ENCODE assay signal across 8 cellular contexts in the genomic region with DNA sequence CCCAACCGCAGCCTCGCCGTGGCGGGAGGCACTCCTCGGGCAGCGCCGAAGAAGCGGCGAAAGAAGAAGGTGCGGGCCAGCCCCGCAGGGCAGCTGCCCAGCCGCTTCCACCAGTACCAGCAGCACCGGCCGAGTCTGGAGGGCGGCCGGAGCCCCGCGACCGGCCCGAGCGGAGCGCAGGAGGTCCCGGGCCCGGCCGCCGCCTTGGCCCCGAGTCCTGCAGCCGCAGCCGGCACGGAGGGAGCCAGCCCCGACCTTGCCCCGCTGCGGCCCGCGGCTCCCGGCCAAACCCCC. TPM values are rescaled to one million over a fixed set of nuclear protein-coding genes. Genes with fewer than 3 reads are reported as not detected.
DNase-seq lines count a peak whose midpoint lies in the region; ATAC-seq, FAIRE-seq and TF ChIP-seq lines count a peak whose summit lies in the region.

No MANE protein-coding gene starts in this region.

- peak overlapping the region; percentile 99 for H3K27ac Mint-ChIP-seq in activated CD8-positive, alpha-beta memory T cell treated with anti-CD3 and anti-CD28 coated beads, Interleukin-2, amount 10 ng/mL, durations not matched to agents 7 days and 5 days
- H3K27ac Mint-ChIP-seq in astrocyte (ENCODE audit: unreplicated experiment) (peak overlapping the region; percentile 98), type B pancreatic cell (peak overlapping the region; percentile 90)

- intact Hi-C loops in HepG2 (cut with micrococcal nuclease; ENCODE audit: unreplicated experiment), result loop anchor here (2.0 to 5.0 kb wide), 2 partner anchors 46 to 66 kb away; partner anchors contain the start of gene PM20D2

- H3K9ac ChIP-seq in astrocyte (ENCODE audit: low read length), result peak overlapping the region; percentile 100
- H3K9ac ChIP-seq in HepG2 (ENCODE audit: insufficient read depth, low read depth, low read length), result peak overlapping the region; percentile 98

- CTCF ChIA-PET in activated CD8-positive, alpha-beta memory T cell treated with anti-CD3 and anti-CD28 coated beads, Interleukin-2, amount 10 ng/mL, durations not matched to agents 7 days and 5 days (lab: Charles Lee), result interaction anchor here (1.1 to 2.1 kb wide), 2 partner anchors 36 to 65 kb away, joined by 3 to 8 read pairs; partner anchors contain the start of gene PM20D2
- CTCF ChIA-PET in HepG2 (lab: Yijun Ruan, JAX; ENCODE audit: low intra/inter-chr PET ratio, low total read pairs), result no interaction called here

- BruUV-seq in HepG2 (replicated peaks; lab: Mats Ljungman, UMichigan), result no TSS peak

- no peak for DNase-seq in activated CD8-positive, alpha-beta memory T cell treated with anti-CD3 and anti-CD28 coated beads, Interleukin-2, amount 10 ng/mL, durations not matched to agents 7 days and 5 days
- DNase-seq in activated CD8-positive, alpha-beta memory T cell treated with anti-CD3 and anti-CD28 coated beads, Interleukin-2, amount 50 U/mL, for 4 hours, result no peak
- DNase-seq in astrocyte (ENCODE audit: low read depth) (no peak), HepG2 (ENCODE audit: low spot score) (no peak), type B pancreatic cell (ENCODE audit: extremely low spot score, unreplicated experiment) (no peak), dermis blood vessel endothelial cell (no peak), erythroblast (lab: John Stamatoyannopoulos, UW) (no peak)

- no peak for FAIRE-seq in astrocyte (lab: Jason Lieb, UNC)
- FAIRE-seq in HepG2 (lab: Jason Lieb, UNC), result no peak

- peak overlapping the region; percentile 95 for H3K4me2 ChIP-seq in astrocyte (ENCODE audit: low read length)
- H3K4me2 ChIP-seq in HepG2 (ENCODE audit: low read depth, low read length), result peak overlapping the region; percentile 54

- 2% methylated on average over 9 of the region's 36 CpGs for WGBS in HepG2 (ENCODE audit: low lambda C conversion rate)

- H3K4me3 ChIP-seq in astrocyte (ENCODE audit: insufficient read depth, low read depth, low read length) (peak overlapping the region; percentile 85), HepG2 (replicated peaks in 1 of 3; ENCODE audit: insufficient read depth in 1 of 3, low read depth in 2 of 3, low read length in 3 of 3) (peak overlapping the region; percentile 89 to 97 (median 95))

- POLR2A ChIA-PET in HepG2 (lab: Yijun Ruan, JAX), result interaction anchor here (1.0 to 6.8 kb wide), 16 partner anchors 9 to 118 kb away, joined by 3 to 117 read pairs (median 8); partner anchors contain the start of genes PM20D2 and RNGTT

- no peaks in the 10 kb centered on the region for H3K9me3 Mint-ChIP-seq in activated CD8-positive, alpha-beta memory T cell treated with anti-CD3 and anti-CD28 coated beads, Interleukin-2, amount 10 ng/mL, durations not matched to agents 7 days and 5 days (ENCODE audit: low read depth)
- H3K9me3 Mint-ChIP-seq in astrocyte (ENCODE audit: unreplicated experiment) (no peaks in the 10 kb centered on the region), type B pancreatic cell (no peaks in the 10 kb centered on the region)

- in situ Hi-C loops in HepG2 (cut with HindIII; ENCODE audit: extremely low pct_ligation_motif_present, low pct_unique_long_range_greater_than_20kb), result loop anchor here (10.0 kb wide), 1 partner anchor 96 kb away; no protein-coding TSS in a partner anchor

- TF ChIP-seq EP300 in HepG2 (IDR thresholded peaks at IDR 0.05; ENCODE audit: low read depth in 2 of 2, low read length in 2 of 2), result no peak
- no peak for TF ChIP-seq EP300 in HepG2 (CRISPR knock-in tag; IDR thresholded peaks at IDR 0.05; ENCODE audit: borderline replicate concordance)

- H4K20me1 ChIP-seq in astrocyte (ENCODE audit: insufficient read depth, low read length) (peaks cover 44% of the 10 kb centered on the region), HepG2 (ENCODE audit: insufficient read depth, low read length) (peaks cover 36% of the 10 kb centered on the region)

- H3K27me3 ChIP-seq in astrocyte (ENCODE audit: insufficient read depth, low read length), result no peaks in the 10 kb centered on the region
- no peaks in the 10 kb centered on the region; a peak in 1 of 5 replicates for H3K27me3 ChIP-seq in HepG2 (ENCODE audit: control insufficient read depth in 1 of 2, insufficient read depth in 2 of 2, low read length in 2 of 2)

- peak overlapping the region; percentile 91 for H3K4me3 Mint-ChIP-seq in activated CD8-positive, alpha-beta memory T cell treated with anti-CD3 and anti-CD28 coated beads, Interleukin-2, amount 10 ng/mL, durations not matched to agents 7 days and 5 days
- H3K4me3 Mint-ChIP-seq in astrocyte (ENCODE audit: unreplicated experiment) (peak overlapping the region; percentile 93), type B pancreatic cell (peak overlapping the region; percentile 95)

- no peaks in the 10 kb centered on the region for H3K27me3 Mint-ChIP-seq in activated CD8-positive, alpha-beta memory T cell treated with anti-CD3 and anti-CD28 coated beads, Interleukin-2, amount 10 ng/mL, durations not matched to agents 7 days and 5 days
- H3K27me3 Mint-ChIP-seq in astrocyte (ENCODE audit: low read depth, unreplicated experiment) (no peaks in the 10 kb centered on the region), type B pancreatic cell (no peaks in the 10 kb centered on the region)

- H3K36me3 ChIP-seq in astrocyte (ENCODE audit: insufficient read depth, low read length) (peaks cover 17% of the 10 kb centered on the region), HepG2 (replicated peaks in 1 of 2; ENCODE audit: control insufficient read depth in 1 of 2, insufficient read depth in 2 of 2, low read length in 2 of 2) (peaks cover 0 to 19% of the 10 kb centered on the region in 2 experiments; a peak in 3 of 5 replicates)

- no peak for ATAC-seq in activated CD8-positive, alpha-beta memory T cell treated with anti-CD3 and anti-CD28 coated beads, Interleukin-2, amount 10 ng/mL, durations not matched to agents 7 days and 5 days
- ATAC-seq in HG03571 (IDR thresholded peaks at IDR 0.05; ENCODE audit: unreplicated experiment) (peak; percentile 16), HepG2 (peak; percentile 78)

- H3K9me3 ChIP-seq in astrocyte (ENCODE audit: insufficient read depth, low read depth, low read length) (no peaks in the 10 kb centered on the region), HepG2 (ENCODE audit: low read length) (no peaks in the 10 kb centered on the region)

- peak overlapping the region; percentile 97 for H3K27ac ChIP-seq in astrocyte (ENCODE audit: low read depth, low read length)
- peak overlapping the region; percentile 96 for H3K27ac ChIP-seq in HepG2 (ENCODE audit: extremely low read length, insufficient read depth, low read length)

- TF ChIP-seq POLR2A in HepG2 (IDR thresholded peaks at IDR 0.05; ENCODE audit: insufficient read depth in 1 of 2, low read depth in 2 of 2, low read length in 2 of 2) (no peak), erythroblast (IDR thresholded peaks at IDR 0.05; ENCODE audit: low read length) (no peak)

- H3K4me1 Mint-ChIP-seq in activated CD8-positive, alpha-beta memory T cell treated with anti-CD3 and anti-CD28 coated beads, Interleukin-2, amount 10 ng/mL, durations not matched to agents 7 days and 5 days, result peaks cover 26% of the 10 kb centered on the region
- H3K4me1 Mint-ChIP-seq in astrocyte (ENCODE audit: low read depth, unreplicated experiment) (peaks cover 17% of the 10 kb centered on the region), type B pancreatic cell (ENCODE audit: unreplicated experiment) (peaks cover 16% of the 10 kb centered on the region)

- TF ChIP-seq RAD21 in HepG2 (CRISPR knock-in tag; IDR thresholded peaks at IDR 0.05), result no peak

- H2AFZ ChIP-seq in astrocyte (ENCODE audit: low read depth, low read length), result peak overlapping the region; percentile 67
- H2AFZ ChIP-seq in HepG2 (ENCODE audit: low read length), result no peak overlapping the region

- peaks cover 36% of the 10 kb centered on the region for H3K36me3 Mint-ChIP-seq in activated CD8-positive, alpha-beta memory T cell treated with anti-CD3 and anti-CD28 coated beads, Interleukin-2, amount 10 ng/mL, durations not matched to agents 7 days and 5 days
- H3K36me3 Mint-ChIP-seq in astrocyte (ENCODE audit: low read depth, unreplicated experiment), result peaks cover 7% of the 10 kb centered on the region
- peaks cover 29% of the 10 kb centered on the region for H3K36me3 Mint-ChIP-seq in type B pancreatic cell

- H3K79me2 ChIP-seq in astrocyte (ENCODE audit: insufficient read depth, low read length) (peaks cover 46% of the 10 kb centered on the region), HepG2 (ENCODE audit: insufficient read depth, low read length) (peaks cover 39% of the 10 kb centered on the region)

- peaks cover 13% of the 10 kb centered on the region for H3K4me1 ChIP-seq in astrocyte (ENCODE audit: insufficient read depth, low read length)
- peaks cover 31% of the 10 kb centered on the region for H3K4me1 ChIP-seq in HepG2 (ENCODE audit: insufficient read depth, low read length)

- TF ChIP-seq CTCF in astrocyte (IDR thresholded peaks at IDR 0.05; ENCODE audit: insufficient read depth, low read depth, low read length) (no peak), HepG2 (CRISPR knock-in tag; IDR thresholded peaks at IDR 0.05) (no peak), type B pancreatic cell (conservative IDR thresholded peaks at IDR 0.05) (peak; percentile 54)

RNA-seq across cellular contexts. Expression of gene PNRC1, which starts 0.5 kb away (rescaled TPM):
- total RNA-seq in activated CD8-positive, alpha-beta memory T cell treated with anti-CD3 and anti-CD28 coated beads, Interleukin-2, amount 10 ng/mL, durations not matched to agents 7 days and 5 days, result 10 to 100 TPM; 66.9 to 71.8 TPM
- total RNA-seq in astrocyte (93.2 and 95.9 TPM in 2 replicates), HepG2 (2016; rRNA removed; fragmentation: Illumina TruSeq; extraction: Trizol) (31.0 and 36.0 TPM in 2 replicates), type B pancreatic cell (ENCODE audit: low replicate concordance) (140 and 150 TPM in 2 replicates), dermis blood vessel endothelial cell (63.8 TPM in 2 replicates)
- 57.2 and 58.4 TPM in 2 replicates for total RNA-seq in HepG2 (2016; cell fraction: cytosol; rRNA removed; fragmentation: Illumina TruSeq; extraction: Trizol; ENCODE audit: low read depth)
- total RNA-seq in HepG2 (2016; cell fraction: insoluble cytoplasmic fraction; rRNA removed; fragmentation: Illumina TruSeq; extraction: Trizol), result 26.3 and 34.2 TPM in 2 replicates
- 91.5 and 98.2 TPM in 2 replicates for total RNA-seq in HepG2 (2016; cell fraction: membrane; rRNA removed; fragmentation: Illumina TruSeq; extraction: Trizol)
- total RNA-seq in HepG2 (2016; cell fraction: nucleus; rRNA removed; fragmentation: Illumina TruSeq; extraction: Trizol), result 38.0 and 44.9 TPM in 2 replicates
- polyA plus RNA-seq in HepG2 (2011; rRNA removed), result 16.8 and 17.6 TPM in 2 replicates
- 6.9 and 11.3 TPM in 2 replicates for polyA plus RNA-seq in HepG2 (2011; cell fraction: cytosol; rRNA removed)
- polyA plus RNA-seq in HepG2 (2011; cell fraction: nucleus; rRNA removed), result 11.1 and 19.2 TPM in 2 replicates
- 109 TPM in 2 replicates for polyA plus RNA-seq in HepG2 (2012)
- polyA plus RNA-seq in HepG2 (2016; cell fraction: cytosol; fragmentation: Illumina TruSeq; extraction: Trizol; ENCODE audit: low read depth), result 35.4 and 35.7 TPM in 2 replicates
- 27.3 and 28.4 TPM in 2 replicates for polyA plus RNA-seq in HepG2 (2016; cell fraction: insoluble cytoplasmic fraction; fragmentation: Illumina TruSeq; extraction: Trizol; ENCODE audit: low read depth)
- 40.5 and 45.9 TPM in 2 replicates for polyA plus RNA-seq in HepG2 (2016; cell fraction: membrane; fragmentation: Illumina TruSeq; extraction: Trizol; ENCODE audit: low read depth)
- polyA plus RNA-seq in HepG2 (2016; cell fraction: nucleus; fragmentation: Illumina TruSeq; extraction: Trizol; ENCODE audit: insufficient read depth, low read depth), result 58.0 and 62.1 TPM in 2 replicates
- 17.7 and 21.3 TPM in 2 replicates for polyA minus RNA-seq in HepG2 (2011; rRNA and poly(A)+ RNA removed; ENCODE audit: low replicate concordance)
- polyA minus RNA-seq in HepG2 (2011; cell fraction: cytosol; rRNA and poly(A)+ RNA removed), result 38.4 and 54.1 TPM in 2 replicates
- 44.4 and 44.5 TPM in 2 replicates for polyA minus RNA-seq in HepG2 (2011; cell fraction: nucleus; rRNA and poly(A)+ RNA removed)

RNA-seq across cellular contexts. Expression of gene SRSF12, which starts 36.8 kb away (rescaled TPM):
- not detected for total RNA-seq in activated CD8-positive, alpha-beta memory T cell treated with anti-CD3 and anti-CD28 coated beads, Interleukin-2, amount 10 ng/mL, durations not matched to agents 7 days and 5 days
- total RNA-seq in astrocyte (7.0 and 9.2 TPM in 2 replicates), HepG2 (2016; rRNA removed; fragmentation: Illumina TruSeq; extraction: Trizol) (1.9 TPM in 2 replicates), type B pancreatic cell (ENCODE audit: low replicate concordance) (3.9 and 10.5 TPM in 2 replicates), dermis blood vessel endothelial cell (under 0.01 and 0.09 TPM in 2 replicates)
- total RNA-seq in HepG2 (2016; cell fraction: cytosol; rRNA removed; fragmentation: Illumina TruSeq; extraction: Trizol; ENCODE audit: low read depth), result 1.3 TPM in 2 replicates
- total RNA-seq in HepG2 (2016; cell fraction: insoluble cytoplasmic fraction; rRNA removed; fragmentation: Illumina TruSeq; extraction: Trizol), result 1.8 and 2.0 TPM in 2 replicates
- 1.8 and 2.4 TPM in 2 replicates for total RNA-seq in HepG2 (2016; cell fraction: membrane; rRNA removed; fragmentation: Illumina TruSeq; extraction: Trizol)
- total RNA-seq in HepG2 (2016; cell fraction: nucleus; rRNA removed; fragmentation: Illumina TruSeq; extraction: Trizol), result 2.2 TPM in 2 replicates
- 1.4 and 1.7 TPM in 2 replicates for polyA plus RNA-seq in HepG2 (2011; rRNA removed)
- polyA plus RNA-seq in HepG2 (2011; cell fraction: cytosol; rRNA removed), result 0.78 and 0.99 TPM in 2 replicates
- 1.0 and 1.6 TPM in 2 replicates for polyA plus RNA-seq in HepG2 (2011; cell fraction: nucleus; rRNA removed)
- polyA plus RNA-seq in HepG2 (2012), result 1.9 and 2.1 TPM in 2 replicates
- polyA plus RNA-seq in HepG2 (2016; cell fraction: cytosol; fragmentation: Illumina TruSeq; extraction: Trizol; ENCODE audit: low read depth), result 1.4 and 1.6 TPM in 2 replicates
- polyA plus RNA-seq in HepG2 (2016; cell fraction: insoluble cytoplasmic fraction; fragmentation: Illumina TruSeq; extraction: Trizol; ENCODE audit: low read depth), result 2.6 and 2.8 TPM in 2 replicates
- polyA plus RNA-seq in HepG2 (2016; cell fraction: membrane; fragmentation: Illumina TruSeq; extraction: Trizol; ENCODE audit: low read depth), result 1.8 and 3.0 TPM in 2 replicates
- 5.7 and 6.1 TPM in 2 replicates for polyA plus RNA-seq in HepG2 (2016; cell fraction: nucleus; fragmentation: Illumina TruSeq; extraction: Trizol; ENCODE audit: insufficient read depth, low read depth)
- polyA minus RNA-seq in HepG2 (2011; rRNA and poly(A)+ RNA removed; ENCODE audit: low replicate concordance), result 0.20 TPM in 1 of 2 replicates, not detected in the other
- polyA minus RNA-seq in HepG2 (2011; cell fraction: cytosol; rRNA and poly(A)+ RNA removed), result 0.49 and 1.2 TPM in 2 replicates
- 2.4 and 3.1 TPM in 2 replicates for polyA minus RNA-seq in HepG2 (2011; cell fraction: nucleus; rRNA and poly(A)+ RNA removed)
